1 cellular context compared by ENCODE assay signal in the genomic region with DNA sequence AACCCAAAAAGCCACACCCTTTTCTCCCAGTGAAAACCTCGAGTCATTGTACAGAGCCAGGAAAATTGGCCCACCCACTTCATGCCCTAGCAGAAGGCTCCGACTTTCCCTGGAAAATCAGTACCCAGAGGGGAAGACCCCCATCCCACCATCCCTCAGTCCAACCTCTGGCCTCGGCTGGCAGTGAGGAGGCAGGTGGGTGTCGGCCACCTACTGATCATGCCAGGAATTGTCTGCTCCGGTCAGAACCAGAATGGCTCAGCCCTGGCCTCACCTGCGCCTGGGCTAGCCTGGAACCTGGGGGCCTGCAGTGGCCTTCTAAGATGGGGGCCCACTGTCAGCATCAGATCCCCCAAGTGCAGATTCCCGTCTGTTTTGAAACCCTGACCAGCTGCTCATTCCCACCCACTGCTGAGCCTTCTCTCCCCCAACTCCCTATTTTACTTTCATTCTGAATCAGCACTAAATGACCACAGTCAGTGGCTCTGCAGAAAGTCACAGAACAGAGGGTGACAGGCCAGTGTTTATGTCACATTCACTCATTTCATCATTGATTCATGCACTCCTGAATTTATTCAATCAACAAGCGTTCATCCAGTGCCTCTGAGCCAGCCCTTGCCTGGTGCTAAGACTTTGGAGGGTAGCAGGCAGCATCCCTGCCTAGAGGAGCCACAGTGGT.
TF ChIP-seq lines count a peak whose summit lies in the region.

No MANE protein-coding gene starts in this region.

TF ChIP-seq in WTC11, 78 proteins besides CTCF, POLR2A, EP300 and RAD21 (continued from another document):
- TF ChIP-seq, protein P1, sequence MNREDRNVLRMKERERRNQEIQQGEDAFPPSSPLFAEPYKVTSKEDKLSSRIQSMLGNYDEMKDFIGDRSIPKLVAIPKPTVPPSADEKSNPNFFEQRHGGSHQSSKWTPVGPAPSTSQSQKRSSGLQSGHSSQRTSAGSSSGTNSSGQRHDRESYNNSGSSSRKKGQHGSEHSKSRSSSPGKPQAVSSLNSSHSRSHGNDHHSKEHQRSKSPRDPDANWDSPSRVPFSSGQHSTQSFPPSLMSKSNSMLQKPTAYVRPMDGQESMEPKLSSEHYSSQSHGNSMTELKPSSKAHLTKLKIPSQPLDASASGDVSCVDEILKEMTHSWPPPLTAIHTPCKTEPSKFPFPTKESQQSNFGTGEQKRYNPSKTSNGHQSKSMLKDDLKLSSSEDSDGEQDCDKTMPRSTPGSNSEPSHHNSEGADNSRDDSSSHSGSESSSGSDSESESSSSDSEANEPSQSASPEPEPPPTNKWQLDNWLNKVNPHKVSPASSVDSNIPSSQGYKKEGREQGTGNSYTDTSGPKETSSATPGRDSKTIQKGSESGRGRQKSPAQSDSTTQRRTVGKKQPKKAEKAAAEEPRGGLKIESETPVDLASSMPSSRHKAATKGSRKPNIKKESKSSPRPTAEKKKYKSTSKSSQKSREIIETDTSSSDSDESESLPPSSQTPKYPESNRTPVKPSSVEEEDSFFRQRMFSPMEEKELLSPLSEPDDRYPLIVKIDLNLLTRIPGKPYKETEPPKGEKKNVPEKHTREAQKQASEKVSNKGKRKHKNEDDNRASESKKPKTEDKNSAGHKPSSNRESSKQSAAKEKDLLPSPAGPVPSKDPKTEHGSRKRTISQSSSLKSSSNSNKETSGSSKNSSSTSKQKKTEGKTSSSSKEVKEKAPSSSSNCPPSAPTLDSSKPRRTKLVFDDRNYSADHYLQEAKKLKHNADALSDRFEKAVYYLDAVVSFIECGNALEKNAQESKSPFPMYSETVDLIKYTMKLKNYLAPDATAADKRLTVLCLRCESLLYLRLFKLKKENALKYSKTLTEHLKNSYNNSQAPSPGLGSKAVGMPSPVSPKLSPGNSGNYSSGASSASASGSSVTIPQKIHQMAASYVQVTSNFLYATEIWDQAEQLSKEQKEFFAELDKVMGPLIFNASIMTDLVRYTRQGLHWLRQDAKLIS (CRISPR knock-in tag; IDR thresholded peaks at IDR 0.05; ENCODE audit: borderline replicate concordance) = no peak
- TF ChIP-seq, protein P2, sequence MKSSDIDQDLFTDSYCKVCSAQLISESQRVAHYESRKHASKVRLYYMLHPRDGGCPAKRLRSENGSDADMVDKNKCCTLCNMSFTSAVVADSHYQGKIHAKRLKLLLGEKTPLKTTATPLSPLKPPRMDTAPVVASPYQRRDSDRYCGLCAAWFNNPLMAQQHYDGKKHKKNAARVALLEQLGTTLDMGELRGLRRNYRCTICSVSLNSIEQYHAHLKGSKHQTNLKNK (CRISPR knock-in tag; IDR thresholded peaks at IDR 0.05) = no peak
- no peak for TF ChIP-seq ELF4 (CRISPR knock-in tag; IDR thresholded peaks at IDR 0.05; ENCODE audit: low read depth)
- TF ChIP-seq, protein P3, sequence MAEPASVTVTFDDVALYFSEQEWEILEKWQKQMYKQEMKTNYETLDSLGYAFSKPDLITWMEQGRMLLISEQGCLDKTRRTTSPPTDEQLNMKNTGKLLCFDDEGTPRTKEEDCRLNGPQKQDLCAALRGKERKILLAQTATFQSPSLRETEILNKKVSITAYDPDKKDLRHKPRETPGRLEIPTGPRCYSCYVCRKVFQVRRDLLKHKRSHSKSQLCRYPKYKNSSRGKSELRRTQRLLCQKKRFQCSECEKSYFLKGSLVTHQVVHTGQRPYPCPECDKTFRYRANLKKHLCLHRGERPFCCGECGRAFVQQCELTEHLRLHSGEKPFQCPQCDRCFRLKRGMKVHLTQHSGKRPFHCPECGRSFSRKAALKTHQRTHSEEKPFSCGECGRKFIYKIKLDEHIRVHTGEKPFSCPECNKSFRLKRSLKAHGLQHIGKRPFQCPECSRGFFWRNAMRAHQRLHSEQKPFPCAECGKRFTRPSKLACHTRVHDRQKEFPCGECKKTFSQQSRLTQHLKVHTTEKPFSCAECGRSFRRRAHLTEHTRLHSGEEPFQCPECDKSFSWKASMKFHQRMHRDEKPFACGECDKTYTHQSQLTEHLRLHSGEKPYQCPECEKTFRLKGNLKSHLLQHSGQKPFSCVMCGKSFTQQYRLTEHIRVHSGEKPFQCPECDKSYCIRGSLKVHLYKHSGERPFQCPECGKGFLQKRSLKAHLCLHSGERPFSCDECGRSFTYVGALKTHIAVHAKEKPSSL (CRISPR knock-in tag; conservative IDR thresholded peaks at IDR 0.05) = no peak
- TF ChIP-seq TEAD1 (CRISPR knock-in tag; IDR thresholded peaks at IDR 0.05) = no peak
- TF ChIP-seq, protein P4, sequence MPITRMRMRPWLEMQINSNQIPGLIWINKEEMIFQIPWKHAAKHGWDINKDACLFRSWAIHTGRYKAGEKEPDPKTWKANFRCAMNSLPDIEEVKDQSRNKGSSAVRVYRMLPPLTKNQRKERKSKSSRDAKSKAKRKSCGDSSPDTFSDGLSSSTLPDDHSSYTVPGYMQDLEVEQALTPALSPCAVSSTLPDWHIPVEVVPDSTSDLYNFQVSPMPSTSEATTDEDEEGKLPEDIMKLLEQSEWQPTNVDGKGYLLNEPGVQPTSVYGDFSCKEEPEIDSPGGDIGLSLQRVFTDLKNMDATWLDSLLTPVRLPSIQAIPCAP (CRISPR knock-in tag; IDR thresholded peaks at IDR 0.05) = no peak
- TF ChIP-seq, protein P5, sequence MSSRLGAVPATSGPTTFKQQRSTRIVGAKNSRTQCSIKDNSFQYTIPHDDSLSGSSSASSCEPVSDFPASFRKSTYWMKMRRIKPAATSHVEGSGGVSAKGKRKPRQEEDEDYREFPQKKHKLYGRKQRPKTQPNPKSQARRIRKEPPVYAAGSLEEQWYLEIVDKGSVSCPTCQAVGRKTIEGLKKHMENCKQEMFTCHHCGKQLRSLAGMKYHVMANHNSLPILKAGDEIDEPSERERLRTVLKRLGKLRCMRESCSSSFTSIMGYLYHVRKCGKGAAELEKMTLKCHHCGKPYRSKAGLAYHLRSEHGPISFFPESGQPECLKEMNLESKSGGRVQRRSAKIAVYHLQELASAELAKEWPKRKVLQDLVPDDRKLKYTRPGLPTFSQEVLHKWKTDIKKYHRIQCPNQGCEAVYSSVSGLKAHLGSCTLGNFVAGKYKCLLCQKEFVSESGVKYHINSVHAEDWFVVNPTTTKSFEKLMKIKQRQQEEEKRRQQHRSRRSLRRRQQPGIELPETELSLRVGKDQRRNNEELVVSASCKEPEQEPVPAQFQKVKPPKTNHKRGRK (CRISPR knock-in tag; IDR thresholded peaks at IDR 0.05; ENCODE audit: borderline replicate concordance) = no peak
- TF ChIP-seq, protein P6, sequence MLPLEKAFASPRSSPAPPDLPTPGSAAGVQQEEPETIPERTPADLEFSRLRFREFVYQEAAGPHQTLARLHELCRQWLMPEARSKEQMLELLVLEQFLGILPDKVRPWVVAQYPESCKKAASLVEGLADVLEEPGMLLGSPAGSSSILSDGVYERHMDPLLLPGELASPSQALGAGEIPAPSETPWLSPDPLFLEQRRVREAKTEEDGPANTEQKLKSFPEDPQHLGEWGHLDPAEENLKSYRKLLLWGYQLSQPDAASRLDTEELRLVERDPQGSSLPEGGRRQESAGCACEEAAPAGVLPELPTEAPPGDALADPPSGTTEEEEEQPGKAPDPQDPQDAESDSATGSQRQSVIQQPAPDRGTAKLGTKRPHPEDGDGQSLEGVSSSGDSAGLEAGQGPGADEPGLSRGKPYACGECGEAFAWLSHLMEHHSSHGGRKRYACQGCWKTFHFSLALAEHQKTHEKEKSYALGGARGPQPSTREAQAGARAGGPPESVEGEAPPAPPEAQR (CRISPR knock-in tag; IDR thresholded peaks at IDR 0.05) = no peak
- no peak for TF ChIP-seq ZNF396 (CRISPR knock-in tag; IDR thresholded peaks at IDR 0.05; ENCODE audit: borderline replicate concordance)
TF ChIP-seq in WTC11: peak in this region for 0.
